ENCODE assay signal across 8 cellular contexts in genomic region chr6:44245391-44245911, GRCh38. TPM values are rescaled to one million over a fixed set of nuclear protein-coding genes. Genes with fewer than 3 reads are reported as not detected.
DNase-seq lines count a peak whose midpoint lies in the region; ATAC-seq and TF ChIP-seq lines count a peak whose summit lies in the region.

No MANE protein-coding gene starts in this region.

- H3K27me3 ChIP-seq in ascending aorta = no peaks in the 10 kb centered on the region
- H3K27me3 ChIP-seq in left lung = no peaks in the 10 kb centered on the region

- DNase-seq in T-helper 1 cell (no peak), ascending aorta (ENCODE audit: low spot score in 2 of 2) (no peak), left lung (no peak), NCI-H1694 (lab: John Stamatoyannopoulos, UW) (no peak), HCEC 1CT (no peak), G401 (ENCODE audit: low spot score) (no peak)

- H3K4me1 Mint-ChIP-seq in T-helper 1 cell treated with Interleukin-12 subunit alpha and Interleukin-12 subunit beta and Interleukin-4 antibody, amounts not matched to agents 30 μg/mL and 1 μg/mL, for 36 hours (ENCODE audit: low read depth) = peaks cover 25% of the 10 kb centered on the region

- H3K27ac Mint-ChIP-seq in T-helper 1 cell treated with Interleukin-12 subunit alpha and Interleukin-12 subunit beta and Interleukin-4 antibody, amounts not matched to agents 30 μg/mL and 1 μg/mL, for 36 hours = peak overlapping the region; percentile 98

- peak overlapping the region; percentile 96 for H3K4me3 Mint-ChIP-seq in T-helper 1 cell treated with Interleukin-12 subunit alpha and Interleukin-12 subunit beta and Interleukin-4 antibody, amounts not matched to agents 30 μg/mL and 1 μg/mL, for 36 hours

- intact Hi-C loops in ascending aorta (cut with DNase I) (loop anchor here (5.0 kb wide), 2 partner anchors 473 to 1073 kb away; partner anchors contain the start of genes SRF and VEGFA), left lung (cut with DNase I) (no loop called here)

- peaks cover 18 to 19% of the 10 kb centered on the region in 2 donors for H3K36me3 ChIP-seq in ascending aorta
- peaks cover 1 to 23% of the 10 kb centered on the region in 2 donors for H3K36me3 ChIP-seq in left lung

- H3K9me3 ChIP-seq in ascending aorta (no peaks in the 10 kb centered on the region), left lung (no peaks in the 10 kb centered on the region)

- no peaks in the 10 kb centered on the region for H3K9me3 Mint-ChIP-seq in T-helper 1 cell treated with Interleukin-12 subunit alpha and Interleukin-12 subunit beta and Interleukin-4 antibody, amounts not matched to agents 30 μg/mL and 1 μg/mL, for 36 hours

- H3K4me3 ChIP-seq in ascending aorta (peak overlapping the region; percentile 92 to 99), left lung (peak overlapping the region; percentile 64 to 88)

- in situ Hi-C loops in G401 (cut with HindIII; ENCODE audit: low sequenced_read_pairs) = no loop called here

- no peaks in the 10 kb centered on the region for H3K27me3 Mint-ChIP-seq in T-helper 1 cell treated with Interleukin-12 subunit alpha and Interleukin-12 subunit beta and Interleukin-4 antibody, amounts not matched to agents 30 μg/mL and 1 μg/mL, for 36 hours (ENCODE audit: low read depth)

- TF ChIP-seq CTCF in ascending aorta (IDR thresholded peaks at IDR 0.05) = no peak
- no peak for TF ChIP-seq CTCF in left lung (IDR thresholded peaks at IDR 0.05)

- peaks cover 0 to 22% of the 10 kb centered on the region in 2 donors for H3K4me1 ChIP-seq in ascending aorta
- H3K4me1 ChIP-seq in left lung = peaks cover 16 to 38% of the 10 kb centered on the region in 2 donors

- peaks cover 31% of the 10 kb centered on the region for H3K36me3 Mint-ChIP-seq in T-helper 1 cell treated with Interleukin-12 subunit alpha and Interleukin-12 subunit beta and Interleukin-4 antibody, amounts not matched to agents 30 μg/mL and 1 μg/mL, for 36 hours (ENCODE audit: low read depth)

- no peak for ATAC-seq in left lung

- H3K27ac ChIP-seq in ascending aorta (peak overlapping the region; percentile 99 to 100), left lung (peak overlapping the region; percentile 95 to 99), temporal lobe (ENCODE audit: low read depth, low read length) (peak overlapping the region; percentile 100)

RNA-seq across cellular contexts. Expression of gene HSP90AB1, which starts 1.4 kb away (rescaled TPM):
- total RNA-seq in ascending aorta (354 TPM), left lung (100 to 1,000 TPM; 726 to 810 TPM), temporal lobe (440 TPM)
- total RNA-seq in G401 (2014; rRNA removed; shearing (Covaris generic)) = 1,050 and 1,370 TPM in 2 replicates

RNA-seq across cellular contexts. Expression of gene SLC35B2, which starts 11.9 kb away (rescaled TPM):
- 9.9 TPM for total RNA-seq in ascending aorta
- 10 to 100 TPM; 43.7 to 50.0 TPM for total RNA-seq in left lung
- 23.8 TPM for total RNA-seq in temporal lobe
- 73.4 and 80.4 TPM in 2 replicates for total RNA-seq in G401 (2014; rRNA removed; shearing (Covaris generic))

RNA-seq across cellular contexts. Expression of gene NFKBIE, which starts 19.9 kb away (rescaled TPM):
- total RNA-seq in ascending aorta (1.9 TPM), left lung (10 to 100 TPM; 12.1 to 19.3 TPM), temporal lobe (8.1 TPM)
- 27.7 and 58.6 TPM in 2 replicates for total RNA-seq in G401 (2014; rRNA removed; shearing (Covaris generic))

RNA-seq across cellular contexts. Expression of gene SLC29A1, which starts 22.1 kb away (rescaled TPM):
- total RNA-seq in ascending aorta (224 TPM), left lung (10 to 100 TPM; 46.8 to 48.2 TPM), temporal lobe (5.4 TPM)
- 40.1 and 46.1 TPM in 2 replicates for total RNA-seq in G401 (2014; rRNA removed; shearing (Covaris generic))

RNA-seq across cellular contexts. Expression of gene TMEM151B, which starts 24.8 kb away (rescaled TPM):
- total RNA-seq in ascending aorta (not detected), left lung (not detected), temporal lobe (44.5 TPM)
- total RNA-seq in G401 (2014; rRNA removed; shearing (Covaris generic)) = 14.3 and 14.6 TPM in 2 replicates
